ENCODE assay signal across 11 cellular contexts in the genomic region with DNA sequence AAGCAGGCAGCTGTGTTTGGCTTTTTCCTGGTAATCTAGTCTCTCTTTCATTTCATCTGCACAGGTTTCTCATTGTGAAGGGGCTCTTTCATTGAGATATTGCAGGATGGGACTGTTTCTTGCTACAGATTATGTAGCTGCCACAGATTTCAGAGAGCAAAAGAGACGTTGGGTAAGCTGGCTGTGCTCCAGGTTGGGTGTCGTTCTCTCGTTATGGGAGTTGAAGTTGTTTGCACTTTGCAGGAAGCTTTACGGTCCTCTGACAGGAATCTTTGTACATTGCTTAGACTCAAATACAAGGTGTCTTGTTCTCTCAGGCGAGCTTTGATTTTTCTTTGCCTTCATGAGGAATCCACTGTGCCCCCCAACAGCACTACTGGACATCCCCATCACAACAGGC.
"Had no signal": no experiment of that assay in that cellular context is flagged by ENCODE, and none has a peak within 500 bp of the region (broad histone marks: within the 10 kb centered on the region; RNA-seq: fewer than 3 reads in every experiment).

No MANE protein-coding gene starts in this region.

- H3K27ac ChIP-seq: GM23248 had no signal

- DNase-seq: GM23248, GOT3, H7, H9, HCEC 1CT, HFFc6 had no signal

- H3K36me3 ChIP-seq: HAP-1 had no signal

- H3K4me3 ChIP-seq: GM23248, GM23338, HAP-1 had no signal

- H3K9me3 ChIP-seq: HAP-1 had no signal

- ATAC-seq: GM23338, HCT116 had no signal

- FAIRE-seq: H1, H54 had no signal

- H3K9ac ChIP-seq: GM23248 had no signal

- H3K4me1 ChIP-seq: HAP-1 had no signal
